Comparison of ENCODE assay signal across 28 cellular contexts in genomic region chr2:95001701-95002100, GRCh38. TPM values are rescaled to one million over a fixed set of nuclear protein-coding genes. Genes with fewer than 3 reads are reported as not detected.
"Had no signal": no experiment of that assay in that cellular context is flagged by ENCODE, and none has a peak within 500 bp of the region (broad histone marks: within the 10 kb centered on the region; RNA-seq: fewer than 3 reads in every experiment).

No MANE protein-coding gene starts in this region.

- H3K27ac ChIP-seq: esophagus squamous epithelium, heart right ventricle, left lung, neutrophil, pancreas, stomach, testis, tibial nerve, upper lobe of left lung had no signal

- DNase-seq: cortex of kidney; effector memory CD8-positive, alpha-beta T cell; erythroblast; esophagus squamous epithelium; foreskin melanocyte; heart right ventricle; hippocampal formation; left cardiac atrium; left lung; mesenchymal stem cell; naive thymus-derived CD4-positive, alpha-beta T cell; stimulated activated CD4-positive, alpha-beta T cell treated with anti-CD3 and anti-CD28 coated beads, Interleukin-2, amount 100 ng/mL, for 24 hours; stimulated activated CD4-positive, alpha-beta T cell treated with anti-CD3 and anti-CD28 coated beads, Interleukin-4, amount 100 ng/mL, for 24 hours; stimulated activated naive CD4-positive, alpha-beta T cell treated with Interleukin-2 at 50 U/mL for 16 hours; stomach; substantia nigra; testis; upper lobe of left lung had no signal

- H3K9me3 ChIP-seq: esophagus squamous epithelium, heart right ventricle, left lung, neutrophil, pancreas, stomach, testis, tibial nerve, upper lobe of left lung had no signal

- H3K9me3 Mint-ChIP-seq: effector memory CD8-positive, alpha-beta T cell; mesothelial cell of epicardium; naive thymus-derived CD4-positive, alpha-beta T cell; neural crest cell; stimulated activated effector memory CD8-positive, alpha-beta T cell treated with anti-CD3 and anti-CD28 coated beads, Interleukin-12 subunit alpha, Interleukin-12 subunit beta, amount 100 ng/mL, for 72 hours had no signal

- H3K4me1 ChIP-seq: heart right ventricle, left lung, pancreas, testis had no signal

- H3K36me3 Mint-ChIP-seq: mesothelial cell of epicardium; stimulated activated effector memory CD8-positive, alpha-beta T cell treated with anti-CD3 and anti-CD28 coated beads, Interleukin-12 subunit alpha, Interleukin-12 subunit beta, amount 100 ng/mL, for 72 hours had no signal

- H3K4me3 ChIP-seq: esophagus squamous epithelium, heart right ventricle, left lung, pancreas, stomach, testis, tibial nerve, upper lobe of left lung had no signal

- H3K36me3 ChIP-seq: esophagus squamous epithelium, heart right ventricle, left lung, neutrophil, pancreas, stomach, tibial nerve, upper lobe of left lung had no signal

- H3K27me3 ChIP-seq: pancreas, testis, upper lobe of left lung had no signal

- H3K4me1 Mint-ChIP-seq: mesothelial cell of epicardium had no signal

- H3K27ac Mint-ChIP-seq: effector memory CD8-positive, alpha-beta T cell; mesothelial cell of epicardium; naive thymus-derived CD4-positive, alpha-beta T cell; progenitor cell of endocrine pancreas; stimulated activated effector memory CD8-positive, alpha-beta T cell treated with anti-CD3 and anti-CD28 coated beads, Interleukin-12 subunit alpha, Interleukin-12 subunit beta, amount 100 ng/mL, for 72 hours had no signal

- H3K4me3 Mint-ChIP-seq: effector memory CD8-positive, alpha-beta T cell; mesothelial cell of epicardium; naive thymus-derived CD4-positive, alpha-beta T cell; neural crest cell; stimulated activated effector memory CD8-positive, alpha-beta T cell treated with anti-CD3 and anti-CD28 coated beads, Interleukin-12 subunit alpha, Interleukin-12 subunit beta, amount 100 ng/mL, for 72 hours had no signal

- ATAC-seq: effector memory CD8-positive, alpha-beta T cell; heart right ventricle; left cardiac atrium; left lung; naive thymus-derived CD4-positive, alpha-beta T cell; pancreas; sciatic nerve; stimulated activated effector memory CD8-positive, alpha-beta T cell treated with anti-CD3 and anti-CD28 coated beads, Interleukin-12 subunit alpha, Interleukin-12 subunit beta, amount 100 ng/mL, for 72 hours had no signal

RNA-seq across cellular contexts. Expression of gene MAL, which starts 23.8 kb away (rescaled TPM):
- total RNA-seq: dermis microvascular lymphatic vessel endothelial cell, lung microvascular endothelial cell, mesothelial cell of epicardium, progenitor cell of endocrine pancreas had no signal
